8 cellular contexts compared by ENCODE assay signal in genomic region chr2:34533585-34534225, GRCh38.
"Had no signal": no experiment of that assay in that cellular context is flagged by ENCODE, and none has a peak within 500 bp of the region (broad histone marks: within the 10 kb centered on the region; RNA-seq: fewer than 3 reads in every experiment).

No MANE protein-coding gene starts in this region.

- H3K4me3 Mint-ChIP-seq: HFFc6, IgD-negative memory B cell had no signal

- H3K36me3 ChIP-seq: HAP-1 had no signal

- H2AFZ ChIP-seq: GM23248 had no signal

- H3K4me3 ChIP-seq: GM23248, HAP-1 had no signal

- H3K4me1 ChIP-seq: HAP-1 had no signal

- H3K27me3 Mint-ChIP-seq: IgD-negative memory B cell had no signal

- H3K9me3 ChIP-seq: HAP-1 had no signal

- H3K4me1 Mint-ChIP-seq: IgD-negative memory B cell had no signal

- H3K9ac ChIP-seq: GM23248 had no signal

- H3K27ac Mint-ChIP-seq: HFFc6, IgD-negative memory B cell had no signal

- DNase-seq: GM23248, H7, HFFc6 had no signal

- ATAC-seq: HCT116, HepG2 had no signal

- H3K36me3 Mint-ChIP-seq: IgD-negative memory B cell had no signal

- H3K27ac ChIP-seq: GM23248, HL-60 had no signal
